In the genomic region with DNA sequence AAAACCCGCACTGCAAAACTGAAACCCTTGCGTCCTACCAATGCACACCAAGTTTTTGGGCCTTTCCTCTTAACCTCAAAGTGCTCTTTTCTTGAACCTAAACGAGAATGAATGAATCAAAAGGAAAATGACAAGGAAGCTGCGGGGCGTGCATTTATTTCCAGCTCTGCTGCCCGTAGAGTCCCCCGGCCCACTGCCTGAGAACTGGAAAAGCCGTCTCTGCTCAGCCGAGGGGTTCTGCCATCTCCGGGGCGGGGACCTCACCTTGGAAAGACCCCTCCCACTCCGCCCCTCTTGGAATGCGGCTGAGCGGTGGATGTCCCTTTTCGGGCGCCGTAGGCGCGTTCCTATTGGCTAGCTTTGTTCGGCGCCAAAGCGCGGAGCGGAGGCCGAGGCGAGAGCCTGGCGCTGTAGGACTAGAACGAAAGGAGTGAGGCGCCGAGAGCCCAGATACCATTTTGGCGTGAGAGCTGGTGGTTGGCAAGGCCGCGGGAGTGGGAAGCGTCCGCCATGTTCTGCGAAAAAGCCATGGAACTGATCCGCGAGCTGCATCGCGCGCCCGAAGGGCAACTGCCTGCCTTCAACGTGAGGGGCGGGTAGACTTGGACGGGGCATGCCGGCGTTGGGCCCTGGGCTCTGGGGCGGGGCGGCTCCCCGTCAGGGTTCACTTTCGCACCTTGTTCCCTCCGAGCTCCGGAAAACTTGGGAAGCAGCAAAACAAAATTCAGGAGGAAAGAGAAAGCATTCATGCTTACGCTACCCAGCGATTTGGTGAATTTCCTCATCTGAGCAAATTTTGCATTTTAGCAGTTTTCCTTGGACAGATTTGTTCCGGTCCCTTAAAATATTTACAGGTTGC, we compare ENCODE assay signal across 1 cellular context.
A peak's percentile ranks its signal among the peaks of the same experiment; 100 is the strongest.
TF ChIP-seq lines count a peak whose summit lies in the region.

A gene (plus strand): TSS at position 363 of the 859 bp plus-strand sequence. CDS start 148 bp downstream, at position 511.

TF ChIP-seq in HepG2, 621 proteins besides CTCF, POLR2A, EP300 and RAD21 (continued from another document and continues in another):
- peak; percentile 98 for TF ChIP-seq NFIB (CRISPR knock-in tag; IDR thresholded peaks at IDR 0.05; ENCODE audit: borderline replicate concordance)
- TF ChIP-seq ZNF550 (CRISPR knock-in tag; IDR thresholded peaks at IDR 0.05; ENCODE audit: borderline replicate concordance), result peak; percentile 94; the same call in 1 of the 2 replicates
- TF ChIP-seq, protein P1, sequence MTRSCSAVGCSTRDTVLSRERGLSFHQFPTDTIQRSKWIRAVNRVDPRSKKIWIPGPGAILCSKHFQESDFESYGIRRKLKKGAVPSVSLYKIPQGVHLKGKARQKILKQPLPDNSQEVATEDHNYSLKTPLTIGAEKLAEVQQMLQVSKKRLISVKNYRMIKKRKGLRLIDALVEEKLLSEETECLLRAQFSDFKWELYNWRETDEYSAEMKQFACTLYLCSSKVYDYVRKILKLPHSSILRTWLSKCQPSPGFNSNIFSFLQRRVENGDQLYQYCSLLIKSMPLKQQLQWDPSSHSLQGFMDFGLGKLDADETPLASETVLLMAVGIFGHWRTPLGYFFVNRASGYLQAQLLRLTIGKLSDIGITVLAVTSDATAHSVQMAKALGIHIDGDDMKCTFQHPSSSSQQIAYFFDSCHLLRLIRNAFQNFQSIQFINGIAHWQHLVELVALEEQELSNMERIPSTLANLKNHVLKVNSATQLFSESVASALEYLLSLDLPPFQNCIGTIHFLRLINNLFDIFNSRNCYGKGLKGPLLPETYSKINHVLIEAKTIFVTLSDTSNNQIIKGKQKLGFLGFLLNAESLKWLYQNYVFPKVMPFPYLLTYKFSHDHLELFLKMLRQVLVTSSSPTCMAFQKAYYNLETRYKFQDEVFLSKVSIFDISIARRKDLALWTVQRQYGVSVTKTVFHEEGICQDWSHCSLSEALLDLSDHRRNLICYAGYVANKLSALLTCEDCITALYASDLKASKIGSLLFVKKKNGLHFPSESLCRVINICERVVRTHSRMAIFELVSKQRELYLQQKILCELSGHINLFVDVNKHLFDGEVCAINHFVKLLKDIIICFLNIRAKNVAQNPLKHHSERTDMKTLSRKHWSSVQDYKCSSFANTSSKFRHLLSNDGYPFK (CRISPR knock-in tag; IDR thresholded peaks at IDR 0.05; ENCODE audit: borderline replicate concordance), result peak; percentile 97
- no peak for TF ChIP-seq RFX1 (IDR thresholded peaks at IDR 0.05)
- TF ChIP-seq ZNF230 (CRISPR knock-in tag; IDR thresholded peaks at IDR 0.05), result peak; percentile 99
- TF ChIP-seq MTA1 (CRISPR knock-in tag; IDR thresholded peaks at IDR 0.05; ENCODE audit: borderline replicate concordance), result peak; percentile 97; the same call in 1 of the 2 replicates
- TF ChIP-seq ZSCAN21 (CRISPR knock-in tag; IDR thresholded peaks at IDR 0.05; ENCODE audit: borderline replicate concordance), result peak; percentile 97
- peak; percentile 68; the same call in 1 of the 2 replicates for TF ChIP-seq JUN (CRISPR knock-in tag; IDR thresholded peaks at IDR 0.05)
- TF ChIP-seq IKZF1 (IDR thresholded peaks at IDR 0.05), result no peak
- TF ChIP-seq ZNF841 (CRISPR knock-in tag; IDR thresholded peaks at IDR 0.05; ENCODE audit: borderline replicate concordance), result peak; percentile 54; the same call in 1 of the 2 replicates
- TF ChIP-seq ZNF333 (CRISPR knock-in tag; IDR thresholded peaks at IDR 0.05; ENCODE audit: borderline replicate concordance), result peak; percentile 99
- peak; percentile 95 for TF ChIP-seq TP53 (CRISPR knock-in tag; conservative IDR thresholded peaks at IDR 0.05)
- TF ChIP-seq, protein P2, sequence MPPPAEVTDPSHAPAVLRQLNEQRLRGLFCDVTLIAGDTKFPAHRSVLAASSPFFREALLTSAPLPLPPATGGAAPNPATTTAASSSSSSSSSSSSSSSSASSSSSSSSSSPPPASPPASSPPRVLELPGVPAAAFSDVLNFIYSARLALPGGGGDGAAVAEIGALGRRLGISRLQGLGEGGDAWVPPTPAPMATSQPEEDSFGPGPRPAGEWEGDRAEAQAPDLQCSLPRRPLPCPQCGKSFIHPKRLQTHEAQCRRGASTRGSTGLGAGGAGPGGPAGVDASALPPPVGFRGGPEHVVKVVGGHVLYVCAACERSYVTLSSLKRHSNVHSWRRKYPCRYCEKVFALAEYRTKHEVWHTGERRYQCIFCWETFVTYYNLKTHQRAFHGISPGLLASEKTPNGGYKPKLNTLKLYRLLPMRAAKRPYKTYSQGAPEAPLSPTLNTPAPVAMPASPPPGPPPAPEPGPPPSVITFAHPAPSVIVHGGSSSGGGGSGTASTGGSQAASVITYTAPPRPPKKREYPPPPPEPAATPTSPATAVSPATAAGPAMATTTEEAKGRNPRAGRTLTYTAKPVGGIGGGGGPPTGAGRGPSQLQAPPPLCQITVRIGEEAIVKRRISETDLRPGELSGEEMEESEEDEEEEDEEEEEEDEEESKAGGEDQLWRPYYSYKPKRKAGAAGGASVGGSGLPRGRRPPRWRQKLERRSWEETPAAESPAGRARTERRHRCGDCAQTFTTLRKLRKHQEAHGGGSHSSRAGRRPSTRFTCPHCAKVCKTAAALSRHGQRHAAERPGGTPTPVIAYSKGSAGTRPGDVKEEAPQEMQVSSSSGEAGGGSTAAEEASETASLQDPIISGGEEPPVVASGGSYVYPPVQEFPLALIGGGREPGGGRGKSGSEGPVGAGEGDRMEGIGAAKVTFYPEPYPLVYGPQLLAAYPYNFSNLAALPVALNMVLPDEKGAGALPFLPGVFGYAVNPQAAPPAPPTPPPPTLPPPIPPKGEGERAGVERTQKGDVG (CRISPR knock-in tag; IDR thresholded peaks at IDR 0.05; ENCODE audit: borderline replicate concordance), result peak; percentile 100
- peak; percentile 98 for TF ChIP-seq ZNF557 (CRISPR knock-in tag; IDR thresholded peaks at IDR 0.05)
- peak; percentile 100 for TF ChIP-seq SALL2 (CRISPR knock-in tag; IDR thresholded peaks at IDR 0.05)
- peak; percentile 9; the same call in 1 of the 2 replicates for TF ChIP-seq NFE2L2 (IDR thresholded peaks at IDR 0.05; ENCODE audit: low read length)
- TF ChIP-seq PCBP2 (optimal IDR thresholded peaks at IDR 0.05; ENCODE audit: low read depth, low read length, poor library complexity, severe bottlenecking), result no peak
- TF ChIP-seq, protein P3, sequence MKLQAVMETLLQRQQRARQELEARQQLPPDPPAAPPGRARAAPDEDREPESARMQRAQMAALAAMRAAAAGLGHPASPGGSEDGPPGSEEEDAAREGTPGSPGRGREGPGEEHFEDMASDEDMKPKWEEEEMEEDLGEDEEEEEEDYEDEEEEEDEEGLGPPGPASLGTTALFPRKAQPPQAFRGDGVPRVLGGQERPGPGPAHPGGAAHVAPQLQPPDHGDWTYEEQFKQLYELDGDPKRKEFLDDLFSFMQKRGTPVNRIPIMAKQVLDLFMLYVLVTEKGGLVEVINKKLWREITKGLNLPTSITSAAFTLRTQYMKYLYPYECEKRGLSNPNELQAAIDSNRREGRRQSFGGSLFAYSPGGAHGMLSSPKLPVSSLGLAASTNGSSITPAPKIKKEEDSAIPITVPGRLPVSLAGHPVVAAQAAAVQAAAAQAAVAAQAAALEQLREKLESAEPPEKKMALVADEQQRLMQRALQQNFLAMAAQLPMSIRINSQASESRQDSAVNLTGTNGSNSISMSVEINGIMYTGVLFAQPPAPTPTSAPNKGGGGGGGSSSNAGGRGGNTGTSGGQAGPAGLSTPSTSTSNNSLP (IDR thresholded peaks at IDR 0.05; ENCODE audit: low read depth, low read length), result no peak
- peak; percentile 85; the same call in 1 of the 2 replicates for TF ChIP-seq NCOA5 (CRISPR knock-in tag; IDR thresholded peaks at IDR 0.05)
- TF ChIP-seq, protein P4, sequence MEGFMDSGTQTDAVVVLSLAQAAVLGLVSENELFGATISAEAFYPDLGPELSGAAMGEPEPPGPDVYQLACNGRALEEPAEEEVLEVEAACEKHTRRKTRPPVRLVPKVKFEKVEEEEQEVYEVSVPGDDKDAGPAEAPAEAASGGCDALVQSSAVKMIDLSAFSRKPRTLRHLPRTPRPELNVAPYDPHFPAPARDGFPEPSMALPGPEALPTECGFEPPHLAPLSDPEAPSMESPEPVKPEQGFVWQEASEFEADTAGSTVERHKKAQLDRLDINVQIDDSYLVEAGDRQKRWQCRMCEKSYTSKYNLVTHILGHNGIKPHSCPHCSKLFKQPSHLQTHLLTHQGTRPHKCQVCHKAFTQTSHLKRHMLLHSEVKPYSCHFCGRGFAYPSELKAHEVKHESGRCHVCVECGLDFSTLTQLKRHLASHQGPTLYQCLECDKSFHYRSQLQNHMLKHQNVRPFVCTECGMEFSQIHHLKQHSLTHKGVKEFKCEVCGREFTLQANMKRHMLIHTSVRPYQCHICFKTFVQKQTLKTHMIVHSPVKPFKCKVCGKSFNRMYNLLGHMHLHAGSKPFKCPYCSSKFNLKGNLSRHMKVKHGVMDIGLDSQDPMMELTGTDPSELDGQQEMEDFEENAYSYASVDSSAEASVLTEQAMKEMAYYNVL (CRISPR knock-in tag; IDR thresholded peaks at IDR 0.05; ENCODE audit: borderline replicate concordance), result peak; percentile 97
- TF ChIP-seq NCOR1 (IDR thresholded peaks at IDR 0.05; ENCODE audit: borderline replicate concordance, low read length), result peak; percentile 60; the same call in 1 of the 2 replicates
- TF ChIP-seq REPIN1 (CRISPR knock-in tag; IDR thresholded peaks at IDR 0.05; ENCODE audit: borderline replicate concordance, low read depth), result peak; percentile 99
- no peak for TF ChIP-seq NFKBIZ (CRISPR knock-in tag; IDR thresholded peaks at IDR 0.05)
- peak; percentile 100 for TF ChIP-seq ZNF891 (CRISPR knock-in tag; IDR thresholded peaks at IDR 0.05)
- TF ChIP-seq, protein P5, sequence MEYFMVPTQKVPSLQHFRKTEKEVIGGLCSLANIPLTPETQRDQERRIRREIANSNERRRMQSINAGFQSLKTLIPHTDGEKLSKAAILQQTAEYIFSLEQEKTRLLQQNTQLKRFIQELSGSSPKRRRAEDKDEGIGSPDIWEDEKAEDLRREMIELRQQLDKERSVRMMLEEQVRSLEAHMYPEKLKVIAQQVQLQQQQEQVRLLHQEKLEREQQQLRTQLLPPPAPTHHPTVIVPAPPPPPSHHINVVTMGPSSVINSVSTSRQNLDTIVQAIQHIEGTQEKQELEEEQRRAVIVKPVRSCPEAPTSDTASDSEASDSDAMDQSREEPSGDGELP (IDR thresholded peaks at IDR 0.05; ENCODE audit: borderline replicate concordance, low read depth), result peak; percentile 58; the same call in 1 of the 2 replicates
- TF ChIP-seq U2AF2 (IDR thresholded peaks at IDR 0.05; ENCODE audit: low read depth, low read length), result no peak
- TF ChIP-seq, protein P6, sequence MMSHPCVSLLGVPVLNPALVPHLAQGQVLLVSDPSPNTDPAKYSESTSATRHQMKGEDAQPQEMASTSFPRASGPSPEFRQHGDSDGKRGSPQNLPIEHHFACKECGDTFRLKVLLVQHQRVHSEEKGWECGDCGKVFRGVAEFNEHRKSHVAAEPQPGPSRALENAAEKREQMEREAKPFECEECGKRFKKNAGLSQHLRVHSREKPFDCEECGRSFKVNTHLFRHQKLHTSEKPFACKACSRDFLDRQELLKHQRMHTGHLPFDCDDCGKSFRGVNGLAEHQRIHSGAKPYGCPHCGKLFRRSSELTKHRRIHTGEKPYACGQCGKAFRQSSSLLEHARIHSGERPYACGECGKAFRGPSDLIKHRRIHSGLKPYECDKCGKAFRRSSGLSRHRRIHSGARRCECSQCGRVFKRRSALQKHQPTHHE (CRISPR knock-in tag; IDR thresholded peaks at IDR 0.05; ENCODE audit: borderline replicate concordance), result peak; percentile 99
- TF ChIP-seq HHEX (CRISPR knock-in tag; IDR thresholded peaks at IDR 0.05), result 0 out of 2 replicates have a peak, but pooled peaks have one; percentile 6
- TF ChIP-seq DNMT3B (CRISPR knock-in tag; conservative IDR thresholded peaks at IDR 0.05), result peak; percentile 89
- TF ChIP-seq, protein P7, sequence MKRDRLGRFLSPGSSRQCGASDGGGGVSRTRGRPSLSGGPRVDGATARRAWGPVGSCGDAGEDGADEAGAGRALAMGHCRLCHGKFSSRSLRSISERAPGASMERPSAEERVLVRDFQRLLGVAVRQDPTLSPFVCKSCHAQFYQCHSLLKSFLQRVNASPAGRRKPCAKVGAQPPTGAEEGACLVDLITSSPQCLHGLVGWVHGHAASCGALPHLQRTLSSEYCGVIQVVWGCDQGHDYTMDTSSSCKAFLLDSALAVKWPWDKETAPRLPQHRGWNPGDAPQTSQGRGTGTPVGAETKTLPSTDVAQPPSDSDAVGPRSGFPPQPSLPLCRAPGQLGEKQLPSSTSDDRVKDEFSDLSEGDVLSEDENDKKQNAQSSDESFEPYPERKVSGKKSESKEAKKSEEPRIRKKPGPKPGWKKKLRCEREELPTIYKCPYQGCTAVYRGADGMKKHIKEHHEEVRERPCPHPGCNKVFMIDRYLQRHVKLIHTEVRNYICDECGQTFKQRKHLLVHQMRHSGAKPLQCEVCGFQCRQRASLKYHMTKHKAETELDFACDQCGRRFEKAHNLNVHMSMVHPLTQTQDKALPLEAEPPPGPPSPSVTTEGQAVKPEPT (CRISPR knock-in tag; IDR thresholded peaks at IDR 0.05; ENCODE audit: low read depth), result peak; percentile 99
- no peak for TF ChIP-seq ZNF326 (CRISPR knock-in tag; IDR thresholded peaks at IDR 0.05; ENCODE audit: borderline replicate concordance)
- peak; percentile 99 for TF ChIP-seq ZNF839 (CRISPR knock-in tag; IDR thresholded peaks at IDR 0.05; ENCODE audit: borderline replicate concordance)
- 0 out of 2 replicates have a peak, but pooled peaks have one; percentile 68 for TF ChIP-seq ZNF530 (CRISPR knock-in tag; IDR thresholded peaks at IDR 0.05; ENCODE audit: low read depth)
- TF ChIP-seq MYC (CRISPR knock-in tag; IDR thresholded peaks at IDR 0.05; ENCODE audit: borderline replicate concordance), result peak; percentile 98
- TF ChIP-seq CHD2 (IDR thresholded peaks at IDR 0.05; ENCODE audit: low read depth, low read length), result no peak
- peak; percentile 95 for TF ChIP-seq ZNF20 (CRISPR knock-in tag; IDR thresholded peaks at IDR 0.05)
- TF ChIP-seq, protein P8, sequence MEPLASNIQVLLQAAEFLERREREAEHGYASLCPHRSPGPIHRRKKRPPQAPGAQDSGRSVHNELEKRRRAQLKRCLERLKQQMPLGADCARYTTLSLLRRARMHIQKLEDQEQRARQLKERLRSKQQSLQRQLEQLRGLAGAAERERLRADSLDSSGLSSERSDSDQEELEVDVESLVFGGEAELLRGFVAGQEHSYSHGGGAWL (CRISPR knock-in tag; IDR thresholded peaks at IDR 0.05), result peak; percentile 97
- TF ChIP-seq, protein P9, sequence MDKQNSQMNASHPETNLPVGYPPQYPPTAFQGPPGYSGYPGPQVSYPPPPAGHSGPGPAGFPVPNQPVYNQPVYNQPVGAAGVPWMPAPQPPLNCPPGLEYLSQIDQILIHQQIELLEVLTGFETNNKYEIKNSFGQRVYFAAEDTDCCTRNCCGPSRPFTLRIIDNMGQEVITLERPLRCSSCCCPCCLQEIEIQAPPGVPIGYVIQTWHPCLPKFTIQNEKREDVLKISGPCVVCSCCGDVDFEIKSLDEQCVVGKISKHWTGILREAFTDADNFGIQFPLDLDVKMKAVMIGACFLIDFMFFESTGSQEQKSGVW (CRISPR knock-in tag; IDR thresholded peaks at IDR 0.05; ENCODE audit: borderline replicate concordance), result 0 out of 2 replicates have a peak, but pooled peaks have one; percentile 83
- TF ChIP-seq ZNF225 (CRISPR knock-in tag; IDR thresholded peaks at IDR 0.05), result peak; percentile 99
- TF ChIP-seq ATF7-NPFF (CRISPR knock-in tag; IDR thresholded peaks at IDR 0.05; ENCODE audit: low read depth), result peak; percentile 100
- TF ChIP-seq MXI1 (IDR thresholded peaks at IDR 0.05; ENCODE audit: borderline replicate concordance, low read depth, low read length), result peak; percentile 87; the same call in 2 of the 3 replicates
- TF ChIP-seq ELF3 (CRISPR knock-in tag; IDR thresholded peaks at IDR 0.05), result peak; percentile 91
- peak; percentile 73 for TF ChIP-seq TBL1XR1 (IDR thresholded peaks at IDR 0.05; ENCODE audit: borderline replicate concordance, low read length, partially characterized antibody)
- peak; percentile 98 for TF ChIP-seq ZFP41 (CRISPR knock-in tag; IDR thresholded peaks at IDR 0.05; ENCODE audit: borderline replicate concordance)
- peak; percentile 79; the same call in 1 of the 2 replicates for TF ChIP-seq GZF1 (CRISPR knock-in tag; IDR thresholded peaks at IDR 0.05)
